1 cellular context compared by ENCODE assay signal in the genomic region with DNA sequence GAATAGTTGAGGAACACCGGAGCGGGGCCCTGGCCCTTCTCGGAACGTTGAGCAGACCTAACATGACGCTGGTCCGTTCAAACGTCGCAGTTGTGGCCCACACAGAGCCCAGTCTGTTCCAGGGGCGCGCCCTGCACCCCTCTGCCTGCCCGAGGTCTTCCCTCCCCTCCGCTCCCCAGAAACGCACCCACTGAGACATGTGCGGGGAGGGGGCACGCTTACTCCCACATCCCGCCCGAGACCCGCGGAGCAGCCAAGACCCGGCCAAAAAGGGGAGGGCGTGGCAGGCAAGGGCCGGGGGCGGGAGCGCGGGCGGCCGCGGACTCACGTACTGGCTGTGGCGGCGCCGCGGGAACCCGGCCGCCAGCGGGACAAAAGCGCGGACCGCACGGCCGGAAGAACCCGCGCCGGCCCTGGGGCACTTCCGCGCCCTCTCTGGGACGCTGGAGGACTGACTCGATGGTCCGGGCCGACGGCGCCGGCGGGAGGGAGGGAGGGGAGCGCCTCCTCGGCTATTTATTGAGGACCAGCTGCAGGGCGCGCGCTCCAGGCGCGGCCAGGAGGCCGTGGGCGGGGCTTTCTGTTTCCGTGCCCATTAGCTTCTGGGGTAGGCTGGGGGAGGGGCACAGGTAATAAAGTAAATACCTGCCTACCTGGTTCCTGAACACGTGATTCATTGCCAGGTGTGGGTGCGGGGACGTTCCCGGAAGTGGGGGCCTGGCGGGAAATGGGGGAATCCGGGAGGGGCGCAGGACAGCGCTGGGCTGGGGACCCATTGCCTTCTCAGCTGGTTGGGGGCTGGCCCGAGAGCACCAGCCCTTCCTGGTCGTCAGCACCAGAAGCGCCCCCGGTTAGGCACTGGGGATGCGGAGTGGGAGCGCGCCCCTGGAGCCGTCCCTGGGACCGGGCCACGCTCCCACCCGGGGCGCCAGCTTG.
TF ChIP-seq lines count a peak whose summit lies in the region.

ZFP62 (minus strand) TSS at position 390 of the 936 bp plus-strand sequence; CDS start at position 333, 57 bp downstream.

TF ChIP-seq in A549, 52 proteins besides CTCF, POLR2A, EP300 and RAD21 (continued from another document):
- peak; percentile 82; the same call in 2 of the 3 replicates for TF ChIP-seq BCL3 (IDR thresholded peaks at IDR 0.05)
- 0 out of 2 replicates have a peak, but pooled peaks have one; percentile 8 for TF ChIP-seq TP53 (CRISPR knock-in tag; IDR thresholded peaks at IDR 0.05)
- no peak for TF ChIP-seq NFE2L2 (conservative IDR thresholded peaks at IDR 0.05; ENCODE audit: low read length)
- TF ChIP-seq NPAS2 (CRISPR knock-in tag; IDR thresholded peaks at IDR 0.05; ENCODE audit: borderline replicate concordance) = no peak
- TF ChIP-seq REST (IDR thresholded peaks at IDR 0.05) = no peak
- no peak for TF ChIP-seq SREBF2 (IDR thresholded peaks at IDR 0.05)
- TF ChIP-seq ZC3H11A (IDR thresholded peaks at IDR 0.05) = 0 out of 2 replicates have a peak, but pooled peaks have one; percentile 11
- TF ChIP-seq CHD4 (IDR thresholded peaks at IDR 0.05; ENCODE audit: borderline replicate concordance) = no peak
- TF ChIP-seq FOSL2 (IDR thresholded peaks at IDR 0.05) = no peak
- TF ChIP-seq FOSL2 (CRISPR knock-in tag; IDR thresholded peaks at IDR 0.05) = no peak
- TF ChIP-seq BHLHE40 (IDR thresholded peaks at IDR 0.05; ENCODE audit: low read depth, low read length) = no peak
- TF ChIP-seq, protein P1, sequence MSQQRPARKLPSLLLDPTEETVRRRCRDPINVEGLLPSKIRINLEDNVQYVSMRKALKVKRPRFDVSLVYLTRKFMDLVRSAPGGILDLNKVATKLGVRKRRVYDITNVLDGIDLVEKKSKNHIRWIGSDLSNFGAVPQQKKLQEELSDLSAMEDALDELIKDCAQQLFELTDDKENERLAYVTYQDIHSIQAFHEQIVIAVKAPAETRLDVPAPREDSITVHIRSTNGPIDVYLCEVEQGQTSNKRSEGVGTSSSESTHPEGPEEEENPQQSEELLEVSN (IDR thresholded peaks at IDR 0.05; ENCODE audit: borderline replicate concordance, low read depth) = peak; percentile 69; the same call in 1 of the 2 replicates
- no peak for TF ChIP-seq RFX5 (IDR thresholded peaks at IDR 0.05)
- TF ChIP-seq EHF (CRISPR knock-in tag; IDR thresholded peaks at IDR 0.05) = no peak
- peak; percentile 54 for TF ChIP-seq PHF8 (IDR thresholded peaks at IDR 0.05; ENCODE audit: borderline replicate concordance, low read depth)
- TF ChIP-seq MAZ (IDR thresholded peaks at IDR 0.05; ENCODE audit: borderline replicate concordance, low read depth, low read length) = 0 out of 2 replicates have a peak, but pooled peaks have one; percentile 11
- TF ChIP-seq ZSCAN20 (CRISPR knock-in tag; IDR thresholded peaks at IDR 0.05) = no peak
- no peak for TF ChIP-seq RARB (CRISPR knock-in tag; IDR thresholded peaks at IDR 0.05)
- TF ChIP-seq USF2 (IDR thresholded peaks at IDR 0.05) = peak; percentile 71
- no peak for TF ChIP-seq NR3C1 (IDR thresholded peaks at IDR 0.05)
- no peak for TF ChIP-seq CBX8 (IDR thresholded peaks at IDR 0.05)
- TF ChIP-seq FOSB (CRISPR knock-in tag; IDR thresholded peaks at IDR 0.05) = no peak
- TF ChIP-seq EHMT2 (IDR thresholded peaks at IDR 0.05; ENCODE audit: low read depth) = no peak
- TF ChIP-seq JUNB (IDR thresholded peaks at IDR 0.05) = no peak
- no peak for TF ChIP-seq CEBPB (IDR thresholded peaks at IDR 0.05)
- TF ChIP-seq HOXB5 (CRISPR knock-in tag; IDR thresholded peaks at IDR 0.05) = no peak
- TF ChIP-seq, protein P2, sequence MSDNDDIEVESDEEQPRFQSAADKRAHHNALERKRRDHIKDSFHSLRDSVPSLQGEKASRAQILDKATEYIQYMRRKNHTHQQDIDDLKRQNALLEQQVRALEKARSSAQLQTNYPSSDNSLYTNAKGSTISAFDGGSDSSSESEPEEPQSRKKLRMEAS (IDR thresholded peaks at IDR 0.05) = peak; percentile 52
- TF ChIP-seq, protein P3, sequence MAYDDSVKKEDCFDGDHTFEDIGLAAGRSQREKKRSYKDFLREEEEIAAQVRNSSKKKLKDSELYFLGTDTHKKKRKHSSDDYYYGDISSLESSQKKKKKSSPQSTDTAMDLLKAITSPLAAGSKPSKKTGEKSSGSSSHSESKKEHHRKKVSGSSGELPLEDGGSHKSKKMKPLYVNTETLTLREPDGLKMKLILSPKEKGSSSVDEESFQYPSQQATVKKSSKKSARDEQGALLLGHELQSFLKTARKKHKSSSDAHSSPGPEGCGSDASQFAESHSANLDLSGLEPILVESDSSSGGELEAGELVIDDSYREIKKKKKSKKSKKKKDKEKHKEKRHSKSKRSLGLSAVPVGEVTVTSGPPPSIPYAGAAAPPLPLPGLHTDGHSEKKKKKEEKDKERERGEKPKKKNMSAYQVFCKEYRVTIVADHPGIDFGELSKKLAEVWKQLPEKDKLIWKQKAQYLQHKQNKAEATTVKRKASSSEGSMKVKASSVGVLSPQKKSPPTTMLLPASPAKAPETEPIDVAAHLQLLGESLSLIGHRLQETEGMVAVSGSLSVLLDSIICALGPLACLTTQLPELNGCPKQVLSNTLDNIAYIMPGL (CRISPR knock-in tag; IDR thresholded peaks at IDR 0.05; ENCODE audit: borderline replicate concordance) = no peak
- TF ChIP-seq SMC3 (IDR thresholded peaks at IDR 0.05) = no peak
- TF ChIP-seq HEYL (CRISPR knock-in tag; IDR thresholded peaks at IDR 0.05) = no peak
- no peak; the same call in 1 of the 2 replicates for TF ChIP-seq MYC (IDR thresholded peaks at IDR 0.05; ENCODE audit: borderline replicate concordance, low read length)
- TF ChIP-seq RCOR1 (IDR thresholded peaks at IDR 0.05; ENCODE audit: low read depth, low read length) = no peak
- no peak for TF ChIP-seq HES2 (IDR thresholded peaks at IDR 0.05)
